Comparison of ENCODE assay signal across 21 cellular contexts in genomic region chr1:37233606-37234005, GRCh38.
DNase-seq lines count a peak whose midpoint lies in the region; ATAC-seq, FAIRE-seq and TF ChIP-seq lines count a peak whose summit lies in the region.
"Had no signal": no experiment of that assay in that cellular context is flagged by ENCODE, and none has a peak within 500 bp of the region (broad histone marks: within the 10 kb centered on the region; RNA-seq: fewer than 3 reads in every experiment).

No MANE protein-coding gene starts in this region.

- TF ChIP-seq RAD21 in K562 (CRISPR knock-in tag; conservative IDR thresholded peaks at IDR 0.05 in 1 of 2, IDR thresholded peaks at IDR 0.05 in 1 of 2): no peak

- H3K27ac ChIP-seq in K562 (ENCODE audit: extremely low read depth, low read depth, low read length): no peak overlapping the region
- H3K27ac ChIP-seq: Peyer's patch, SJSA1 had no signal

- no peak for TF ChIP-seq POLR2A in K562 (conservative IDR thresholded peaks at IDR 0.05)

- no peak for FAIRE-seq in K562 (lab: Jason Lieb, UNC)
- FAIRE-seq: A204.1 had no signal

- no peak overlapping the region for H2AFZ ChIP-seq in K562 (ENCODE audit: low read depth, low read length)

- H3K4me2 ChIP-seq in K562 (ENCODE audit: insufficient read depth, low read length): no peak overlapping the region

- POLR2A ChIA-PET in K562 (lab: Yijun Ruan, JAX): interaction anchor here (0.7 to 1.3 kb wide), 2 partner anchors 11 to 235 kb away, joined by 3 read pairs; no protein-coding TSS in a partner anchor

- H3K4me1 ChIP-seq in K562 (replicated peaks in 1 of 2; ENCODE audit: control insufficient read depth in 2 of 2, insufficient read depth in 2 of 2, low read length in 2 of 2): no peaks in the 10 kb centered on the region
- H3K4me1 ChIP-seq: Peyer's patch, SJSA1 had no signal

- CTCF ChIA-PET in K562 (lab: Yijun Ruan, JAX; ENCODE audit: low intra/inter-chr PET ratio): no interaction called here

- TF ChIP-seq CTCF in K562 (IDR thresholded peaks at IDR 0.05 in 2 of 3, conservative IDR thresholded peaks at IDR 0.05 in 1 of 3; ENCODE audit: insufficient read depth in 2 of 3, low read depth in 1 of 3, low read length in 3 of 3): no peak

- no peaks in the 10 kb centered on the region for H3K9me3 ChIP-seq in K562 (replicated peaks; ENCODE audit: control insufficient read depth, insufficient read depth, low read depth, low read length)
- H3K9me3 ChIP-seq: Peyer's patch, SJSA1 had no signal

- H3K9ac ChIP-seq in K562 (ENCODE audit: insufficient read depth in 1 of 2, low read depth in 2 of 2, low read length in 2 of 2): no peak overlapping the region

- no TSS peak for BruUV-seq in K562 (replicated peaks; lab: Mats Ljungman, UMichigan)

- ATAC-seq in K562: no peak
- ATAC-seq: HCT116, Right ventricle myocardium inferior had no signal

- no peaks in the 10 kb centered on the region for H4K20me1 ChIP-seq in K562 (replicated peaks; ENCODE audit: control insufficient read depth, insufficient read depth, low read length)

- peak; percentile 15 for DNase-seq in ELR (ENCODE audit: low read depth)
- peak; percentile 11 for DNase-seq in M059J (ENCODE audit: low read depth)
- no peak for DNase-seq in K562 (ENCODE audit: extremely low read depth in 1 of 4, low spot score in 3 of 4)
- DNase-seq in iris pigment epithelial cell (ENCODE audit: low read depth): peak; percentile 5
- DNase-seq in activated naive CD4-positive, alpha-beta T cell treated with Interleukin-2 at 50 U/mL for 16 hours: no peak
- DNase-seq in NCI-H526 treated with DMSO at 0.1 percent for 48 hours (lab: John Stamatoyannopoulos, UW): no peak
- no peak for DNase-seq in DMS153 (lab: John Stamatoyannopoulos, UW)
- DNase-seq: DMS53; GF-D8; GOT3; NCI-H1092; NCI-H1436; NCI-H187 treated with DMSO at 0.1 percent for 48 hours; NCI-H2107; NCI-H446 treated with DMSO at 0.1 percent for 48 hours; NK-92 treated with Interleukin-12 subunit alpha and Interleukin-12 subunit beta, amount 100 ng/mL, for 24 hours; Peyer's patch had no signal

- H3K79me2 ChIP-seq in K562 (ENCODE audit: control insufficient read depth, insufficient read depth, low read length): no peaks in the 10 kb centered on the region

- in situ Hi-C loops in K562 (cut with MboI): no loop called here

- H3K9me1 ChIP-seq in K562 (ENCODE audit: control insufficient read depth, insufficient read depth, low read length): no peaks in the 10 kb centered on the region

- no peak for TF ChIP-seq EP300 in K562 (IDR thresholded peaks at IDR 0.05; ENCODE audit: low read length)

- WGBS in K562 (ENCODE audit: insufficient coverage, low coverage, missing lambda C conversion rate): 0% methylated on average over 2 of the region's 2 CpGs

- no peaks in the 10 kb centered on the region for H3K36me3 ChIP-seq in K562 (ENCODE audit: control insufficient read depth, insufficient read depth, low read length)
- H3K36me3 ChIP-seq: Peyer's patch, SJSA1 had no signal

- no peaks in the 10 kb centered on the region; a peak in 1 of 5 replicates for H3K27me3 ChIP-seq in K562 (ENCODE audit: control insufficient read depth in 2 of 2, insufficient read depth in 2 of 2, low read length in 2 of 2)
- H3K27me3 ChIP-seq: Peyer's patch had no signal

- intact Hi-C loops in K562 (cut with micrococcal nuclease): no loop called here

- no peak overlapping the region for H3K4me3 ChIP-seq in K562
- H3K4me3 ChIP-seq: Peyer's patch, SJSA1 had no signal

TF ChIP-seq in K562, 482 proteins besides CTCF, POLR2A, EP300 and RAD21 (continues in another document):
- TF ChIP-seq ZNF449 (CRISPR knock-in tag; IDR thresholded peaks at IDR 0.05) (no peak), CHD2 (IDR thresholded peaks at IDR 0.05; ENCODE audit: low read depth, low read length) (no peak), ASH1L (IDR thresholded peaks at IDR 0.05; ENCODE audit: borderline replicate concordance, low read depth, partially characterized antibody) (no peak), GTF2F1 (IDR thresholded peaks at IDR 0.05; ENCODE audit: low read depth, low read length) (no peak), TOE1 (IDR thresholded peaks at IDR 0.05; ENCODE audit: borderline replicate concordance) (no peak), TOE1 (CRISPR knock-in tag; IDR thresholded peaks at IDR 0.05; ENCODE audit: borderline replicate concordance, low read depth) (no peak), MECOM (CRISPR knock-in tag; IDR thresholded peaks at IDR 0.05) (no peak), ESRRA (IDR thresholded peaks at IDR 0.05; ENCODE audit: borderline replicate concordance, low read depth) (no peak), ZMIZ1 (IDR thresholded peaks at IDR 0.05; ENCODE audit: low read depth in 2 of 2, low read length in 2 of 2) (no peak), ZNF316 (IDR thresholded peaks at IDR 0.05) (no peak), POLR2AphosphoS2 (IDR thresholded peaks at IDR 0.05; ENCODE audit: low read length) (no peak), ZNF561 (CRISPR knock-in tag; conservative IDR thresholded peaks at IDR 0.05) (no peak), ZNF785 (CRISPR knock-in tag; IDR thresholded peaks at IDR 0.05) (no peak), MCM5 (IDR thresholded peaks at IDR 0.05; ENCODE audit: low read depth) (no peak), MED1 (CRISPR knock-in tag; IDR thresholded peaks at IDR 0.05; ENCODE audit: borderline replicate concordance) (no peak)
- TF ChIP-seq, protein P1, sequence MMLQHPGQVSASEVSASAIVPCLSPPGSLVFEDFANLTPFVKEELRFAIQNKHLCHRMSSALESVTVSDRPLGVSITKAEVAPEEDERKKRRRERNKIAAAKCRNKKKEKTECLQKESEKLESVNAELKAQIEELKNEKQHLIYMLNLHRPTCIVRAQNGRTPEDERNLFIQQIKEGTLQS (IDR thresholded peaks at IDR 0.05): peak; percentile 80
- TF ChIP-seq, protein P1 (CRISPR knock-in tag; conservative IDR thresholded peaks at IDR 0.05): no peak
- TF ChIP-seq, protein P2, sequence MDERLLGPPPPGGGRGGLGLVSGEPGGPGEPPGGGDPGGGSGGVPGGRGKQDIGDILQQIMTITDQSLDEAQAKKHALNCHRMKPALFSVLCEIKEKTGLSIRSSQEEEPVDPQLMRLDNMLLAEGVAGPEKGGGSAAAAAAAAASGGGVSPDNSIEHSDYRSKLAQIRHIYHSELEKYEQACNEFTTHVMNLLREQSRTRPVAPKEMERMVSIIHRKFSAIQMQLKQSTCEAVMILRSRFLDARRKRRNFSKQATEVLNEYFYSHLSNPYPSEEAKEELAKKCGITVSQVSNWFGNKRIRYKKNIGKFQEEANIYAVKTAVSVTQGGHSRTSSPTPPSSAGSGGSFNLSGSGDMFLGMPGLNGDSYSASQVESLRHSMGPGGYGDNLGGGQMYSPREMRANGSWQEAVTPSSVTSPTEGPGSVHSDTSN (CRISPR knock-in tag; IDR thresholded peaks at IDR 0.05; ENCODE audit: low read depth): no peak
- TF ChIP-seq, protein P2 (tag; conservative IDR thresholded peaks at IDR 0.05; ENCODE audit: low read depth): no peak

Comparison
In these comparisons a context has a peak if more than half of its experiments do, and no peak if none do; other contexts are left out.
1. DNase-seq: peak in ELR (single experiment), M059J (single experiment) and iris pigment epithelial cell (single experiment); none in K562 (0 of 4), activated naive CD4-positive, alpha-beta T cell treated with Interleukin-2 at 50 U/mL for 16 hours (single experiment), NCI-H526 treated with DMSO at 0.1 percent for 48 hours (single experiment) and DMS153 (single experiment).